ENCODE assay signal across 1 cellular context in the genomic region with DNA sequence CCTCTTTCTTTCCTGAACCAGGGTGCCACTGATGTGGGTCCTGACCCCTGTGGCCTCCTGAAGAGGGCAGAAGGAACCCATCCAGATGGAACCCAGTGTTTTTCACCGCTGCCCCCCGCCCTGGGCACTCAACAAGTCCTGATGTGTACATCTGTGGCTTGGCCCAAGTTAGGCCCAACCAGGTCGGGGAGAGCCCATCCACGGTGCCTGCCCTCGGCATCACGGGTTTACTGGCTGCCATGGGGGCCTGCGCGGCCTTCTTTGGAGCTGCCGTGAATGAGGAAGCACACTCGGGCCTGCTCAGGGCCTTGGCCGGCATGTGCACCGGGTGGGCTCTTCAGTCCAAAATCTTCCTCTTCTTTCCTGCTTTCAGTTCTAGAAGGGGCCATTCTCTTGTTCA.
TF ChIP-seq lines count a peak whose summit lies in the region.

No MANE protein-coding gene starts in this region.

TF ChIP-seq in HepG2, 621 proteins besides CTCF, POLR2A, EP300 and RAD21:
- TF ChIP-seq ZNF841 (CRISPR knock-in tag; IDR thresholded peaks at IDR 0.05; ENCODE audit: borderline replicate concordance) (no peak), RXRA (CRISPR knock-in tag; IDR thresholded peaks at IDR 0.05) (no peak), ZFX (CRISPR knock-in tag; IDR thresholded peaks at IDR 0.05; ENCODE audit: low read depth) (0 out of 2 replicates have a peak, but pooled peaks have one; percentile 14), ZNF383 (CRISPR knock-in tag; IDR thresholded peaks at IDR 0.05; ENCODE audit: borderline replicate concordance) (no peak)
